ENCODE assay signal across 26 cellular contexts in the genomic region with DNA sequence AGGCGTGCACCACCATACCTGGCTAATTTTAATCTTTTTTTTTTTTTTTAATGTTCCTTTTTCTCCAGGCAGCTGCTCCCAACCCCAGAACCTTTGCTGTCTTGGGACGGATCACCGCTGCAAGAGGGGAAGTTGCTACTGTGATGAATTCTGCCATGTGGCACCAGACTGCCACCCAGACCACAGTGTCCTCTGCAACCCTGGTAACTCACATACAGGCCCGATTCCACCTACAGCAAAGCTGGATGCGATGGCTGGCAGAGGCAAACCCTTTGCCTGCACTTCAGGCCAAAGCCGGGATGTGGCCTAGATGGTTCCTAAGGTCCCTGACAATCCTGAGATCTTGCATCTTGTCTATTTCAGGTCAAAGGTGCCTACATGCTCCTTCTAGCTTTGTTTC. TPM values are rescaled to one million over a fixed set of nuclear protein-coding genes. Genes with fewer than 3 reads are reported as not detected.
DNase-seq lines count a peak whose midpoint lies in the region; ATAC-seq and TF ChIP-seq lines count a peak whose summit lies in the region.
"Had no signal": no experiment of that assay in that cellular context is flagged by ENCODE, and none has a peak within 500 bp of the region (broad histone marks: within the 10 kb centered on the region; RNA-seq: fewer than 3 reads in every experiment).

No MANE protein-coding gene starts in this region.

- WGBS in esophagus muscularis mucosa, result 80% methylated on average over 6 of the region's 6 CpGs
- 84 to 89% methylated on average over 6 of the region's 6 CpGs for WGBS in aorta, 2 donors

- no peaks in the 10 kb centered on the region for H3K36me3 Mint-ChIP-seq in natural killer cell treated with Interleukin-12 subunit alpha and Interleukin-12 subunit beta and Interleukin-15 and Interleukin-18, amount 100 ng/mL, for 72 hours
- H3K36me3 Mint-ChIP-seq in natural killer cell, result peaks cover 7% of the 10 kb centered on the region

- H3K27me3 ChIP-seq in Karpas-422 (ENCODE audit: low read length) (no peaks in the 10 kb centered on the region), esophagus muscularis mucosa (no peaks in the 10 kb centered on the region), aorta (ENCODE audit: control insufficient read depth in 1 of 2, insufficient read depth in 2 of 2, low read length in 1 of 2) (no peaks in the 10 kb centered on the region)
- H3K27me3 ChIP-seq: BLaER1 treated with 17β-estradiol and CSF1 and Interleukin-3, amounts not matched to agents 10 nM and 100 nM; SJCRH30 had no signal

- no peaks in the 10 kb centered on the region for H3K9me2 ChIP-seq in Karpas-422 (replicated peaks; ENCODE audit: insufficient read depth, low read length)

- TF ChIP-seq EP300 in esophagus muscularis mucosa (IDR thresholded peaks at IDR 0.05), result no peak

- no peak for ATAC-seq in natural killer cell treated with Interleukin-12 subunit alpha and Interleukin-12 subunit beta and Interleukin-15 and Interleukin-18, amount 100 ng/mL, for 72 hours
- ATAC-seq in natural killer cell (no peak), aorta (ENCODE audit: low FRiP score) (no peak), GM21381 (IDR thresholded peaks at IDR 0.05; ENCODE audit: unreplicated experiment) (no peak), GM19395 (IDR thresholded peaks at IDR 0.05; ENCODE audit: unreplicated experiment) (no peak)
- ATAC-seq: A549, GM12878, PC-3, SK-N-SH treated with all-trans-retinoic acid at 6 μM for 48 hours had no signal

- peaks cover 8% of the 10 kb centered on the region for H3K4me1 ChIP-seq in Karpas-422 (ENCODE audit: low read length)
- no peaks in the 10 kb centered on the region for H3K4me1 ChIP-seq in esophagus muscularis mucosa
- no peaks in the 10 kb centered on the region for H3K4me1 ChIP-seq in aorta (ENCODE audit: control insufficient read depth in 1 of 2, insufficient read depth in 2 of 2, low read length in 2 of 2)
- H3K4me1 ChIP-seq: A549, SJCRH30 had no signal

- no peak overlapping the region for H3K4me3 Mint-ChIP-seq in natural killer cell treated with Interleukin-12 subunit alpha and Interleukin-12 subunit beta and Interleukin-15 and Interleukin-18, amount 100 ng/mL, for 72 hours
- H3K4me3 Mint-ChIP-seq in natural killer cell, result no peak overlapping the region
- H3K4me3 Mint-ChIP-seq: CD4-positive, alpha-beta memory T cell had no signal

- no peaks in the 10 kb centered on the region for H3K79me2 ChIP-seq in Karpas-422 (ENCODE audit: low read length)

- no peak overlapping the region for H3K27ac Mint-ChIP-seq in natural killer cell treated with Interleukin-12 subunit alpha and Interleukin-12 subunit beta and Interleukin-15 and Interleukin-18, amount 100 ng/mL, for 72 hours
- no peak overlapping the region for H3K27ac Mint-ChIP-seq in natural killer cell
- H3K27ac Mint-ChIP-seq: CD4-positive, alpha-beta memory T cell had no signal

- H3K4me3 ChIP-seq in Karpas-422 (ENCODE audit: low read length) (no peak overlapping the region), esophagus muscularis mucosa (no peak overlapping the region), aorta (ENCODE audit: low read length in 2 of 2) (no peak overlapping the region)
- H3K4me3 ChIP-seq: A549; BLaER1 treated with 17β-estradiol and CSF1 and Interleukin-3, amounts not matched to agents 10 nM and 100 nM; GM12878; SJCRH30 had no signal

- no peak overlapping the region for H3K27ac ChIP-seq in Karpas-422 (ENCODE audit: low read length)
- no peak overlapping the region for H3K27ac ChIP-seq in esophagus muscularis mucosa (replicated peaks in 1 of 4)
- no peak overlapping the region for H3K27ac ChIP-seq in aorta (ENCODE audit: low read depth in 1 of 2, low read length in 2 of 2)
- H3K27ac ChIP-seq: A549; BLaER1 treated with 17β-estradiol and CSF1 and Interleukin-3, amounts not matched to agents 10 nM and 100 nM; HL-60; SJCRH30 had no signal

- H3K9me3 ChIP-seq in Karpas-422 (ENCODE audit: low read length) (no peaks in the 10 kb centered on the region), esophagus muscularis mucosa (no peaks in the 10 kb centered on the region), aorta (ENCODE audit: control insufficient read depth, low read length) (no peaks in the 10 kb centered on the region)
- H3K9me3 ChIP-seq: A549, SJCRH30 had no signal

- H3K27me3 Mint-ChIP-seq in natural killer cell treated with Interleukin-12 subunit alpha and Interleukin-12 subunit beta and Interleukin-15 and Interleukin-18, amount 100 ng/mL, for 72 hours, result no peaks in the 10 kb centered on the region
- H3K27me3 Mint-ChIP-seq in natural killer cell (ENCODE audit: low read depth in 2 of 2), result no peaks in the 10 kb centered on the region
- H3K27me3 Mint-ChIP-seq: CD4-positive, alpha-beta memory T cell had no signal

- DNase-seq in natural killer cell treated with Interleukin-12 subunit alpha and Interleukin-12 subunit beta and Interleukin-15 and Interleukin-18, amount 100 ng/mL, for 72 hours (ENCODE audit: low spot score), result peak; percentile 57
- DNase-seq in natural killer cell (no peak), Karpas-422 (peak; percentile 40), esophagus muscularis mucosa (ENCODE audit: extremely low spot score) (peak; percentile 91), aorta (peak; percentile 43 to 57), NCI-H345 treated with DMSO at 0.1 percent for 48 hours (lab: John Stamatoyannopoulos, UW; ENCODE audit: unreplicated experiment) (no peak)
- DNase-seq: AML-193; CD4-positive, alpha-beta memory T cell; COR-L47; GOT3; NCI-H1105 treated with DMSO at 0.1 percent for 48 hours; NCI-H2029; NCI-H446 treated with DMSO at 0.1 percent for 48 hours; NCI-H526; NCI-H82; NK-92 treated with Interleukin-12 subunit alpha and Interleukin-12 subunit beta, amount 100 ng/mL, for 24 hours; PC-3; SJCRH30 had no signal

- intact Hi-C loops in natural killer cell (cut with micrococcal nuclease), result no loop called here
- intact Hi-C loops in esophagus muscularis mucosa (cut with DNase I), result no loop called here
- intact Hi-C loops in aorta (cut with DNase I), result no loop called here

- H3K36me3 ChIP-seq in Karpas-422 (ENCODE audit: insufficient read depth, low read length), result no peaks in the 10 kb centered on the region
- H3K36me3 ChIP-seq in esophagus muscularis mucosa, result peaks cover 9 to 39% (median 35%) of the 10 kb centered on the region in 4 donors
- peaks cover 0 to 13% of the 10 kb centered on the region in 2 donors for H3K36me3 ChIP-seq in aorta (ENCODE audit: control insufficient read depth in 1 of 2, insufficient read depth in 2 of 2, low read length in 1 of 2)
- H3K36me3 ChIP-seq: SJCRH30 had no signal

- H3K9ac ChIP-seq in Karpas-422 (ENCODE audit: low read length), result no peak overlapping the region
- H3K9ac ChIP-seq: BLaER1 treated with 17β-estradiol and CSF1 and Interleukin-3, amounts not matched to agents 10 nM and 100 nM had no signal

- TF ChIP-seq CTCF in natural killer cell (IDR thresholded peaks at IDR 0.05) (no peak), esophagus muscularis mucosa (IDR thresholded peaks at IDR 0.05) (no peak)

- peaks cover 0 to 7% of the 10 kb centered on the region in 2 donors for H3K4me1 Mint-ChIP-seq in natural killer cell treated with Interleukin-12 subunit alpha and Interleukin-12 subunit beta and Interleukin-15 and Interleukin-18, amount 100 ng/mL, for 72 hours (ENCODE audit: low read depth in 2 of 2)
- peaks cover 0 to 11% of the 10 kb centered on the region in 2 donors for H3K4me1 Mint-ChIP-seq in natural killer cell

- H4K20me1 ChIP-seq in Karpas-422 (ENCODE audit: insufficient read depth, low read depth, low read length), result 0 out of 2 replicates have a peak, but pooled peaks cover 4% of the 10 kb centered on the region

- H2AFZ ChIP-seq in Karpas-422 (ENCODE audit: low read length), result no peak overlapping the region

- H3K4me2 ChIP-seq in Karpas-422 (ENCODE audit: low read depth, low read length, poor library complexity, severe bottlenecking), result no peak overlapping the region
- H3K4me2 ChIP-seq: A549 had no signal

- no peaks in the 10 kb centered on the region for H3K9me3 Mint-ChIP-seq in natural killer cell treated with Interleukin-12 subunit alpha and Interleukin-12 subunit beta and Interleukin-15 and Interleukin-18, amount 100 ng/mL, for 72 hours
- H3K9me3 Mint-ChIP-seq in natural killer cell, result no peaks in the 10 kb centered on the region
- H3K9me3 Mint-ChIP-seq: CD4-positive, alpha-beta memory T cell had no signal

- no peak for TF ChIP-seq POLR2A in esophagus muscularis mucosa (IDR thresholded peaks at IDR 0.05; ENCODE audit: low read depth)

RNA-seq across cellular contexts. Expression of gene MUC20, which starts 12.7 kb away (rescaled TPM):
- total RNA-seq in natural killer cell treated with Interleukin-12 subunit alpha and Interleukin-12 subunit beta and Interleukin-15 and Interleukin-18, amount 100 ng/mL, for 72 hours, result 1 to 10 TPM; 2.4 to 3.5 TPM
- total RNA-seq in natural killer cell, result 10 to 100 TPM in 1 of 3 donors, 1 to 10 TPM in 2; 4.1 to 11.4 (median 5.9) TPM
- total RNA-seq in Karpas-422 (2014; rRNA removed; shearing (Covaris generic); ENCODE audit: low replicate concordance), result 0.22 and 1.6 TPM in 2 replicates
- 1 to 10 TPM; 2.5 to 10.0 (median 4.7) TPM for total RNA-seq in esophagus muscularis mucosa
- total RNA-seq in aorta, result 10 to 100 TPM in 1 of 2 donors, 1 to 10 TPM in 1; 4.5 to 17.8 TPM
- 10 to 100 TPM in 1 of 2 donors, 1 to 10 TPM in 1; 2.9 to 17.7 TPM for polyA plus RNA-seq in aorta
- total RNA-seq: LHCN-M2, SJCRH30 had no signal

Comparison
In these comparisons a context has a peak if more than half of its experiments do, and no peak if none do; other contexts are left out.
1. DNase-seq: peak in natural killer cell treated with Interleukin-12 subunit alpha and Interleukin-12 subunit beta and Interleukin-15 and Interleukin-18, amount 100 ng/mL, for 72 hours (single experiment), Karpas-422 (single experiment), esophagus muscularis mucosa (single experiment) and aorta (2 of 2); none in natural killer cell (single experiment) and NCI-H345 treated with DMSO at 0.1 percent for 48 hours (single experiment).